16 cellular contexts compared by ENCODE assay signal in the genomic region with DNA sequence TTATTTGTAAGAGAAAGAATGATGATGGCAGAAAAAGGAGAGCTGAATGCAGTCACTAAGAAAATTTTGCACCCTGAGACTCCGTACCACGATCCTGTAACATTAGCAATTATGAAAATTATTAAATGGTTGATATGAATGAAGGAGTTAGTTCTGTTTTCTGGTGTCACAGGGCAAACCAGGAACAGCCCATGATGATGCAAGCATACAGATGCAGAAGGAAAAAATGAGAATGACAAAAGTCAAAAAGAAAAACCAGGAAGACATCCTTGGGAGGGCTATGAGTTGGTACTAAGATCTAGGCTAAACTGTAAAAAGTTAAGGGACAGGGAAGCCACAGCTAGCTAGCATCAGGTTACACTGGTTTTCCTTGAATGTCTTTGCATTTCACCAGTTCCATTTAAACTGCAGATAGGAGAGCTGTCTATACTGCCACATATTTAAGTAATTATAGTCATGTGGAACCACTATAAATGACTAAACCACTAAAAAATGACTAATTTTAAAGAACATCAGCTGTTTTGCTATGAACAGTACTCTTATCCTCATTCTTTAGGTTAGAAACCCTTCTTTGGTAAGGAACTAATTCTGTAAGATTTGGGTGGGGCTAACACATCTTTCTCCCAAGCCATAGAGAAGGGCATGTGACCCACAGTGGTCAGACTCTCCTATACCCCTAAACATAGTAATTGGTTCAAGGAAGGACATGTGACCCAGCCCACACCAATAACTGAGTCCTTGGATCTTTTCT. TPM values are rescaled to one million over a fixed set of nuclear protein-coding genes. Genes with fewer than 3 reads are reported as not detected.
DNase-seq lines count a peak whose midpoint lies in the region; ATAC-seq, FAIRE-seq and TF ChIP-seq lines count a peak whose summit lies in the region.
"Had no signal": no experiment of that assay in that cellular context is flagged by ENCODE, and none has a peak within 500 bp of the region (broad histone marks: within the 10 kb centered on the region; RNA-seq: fewer than 3 reads in every experiment).

No MANE protein-coding gene starts in this region.

- intact Hi-C loops in A673 (cut with micrococcal nuclease; ENCODE audit: unreplicated experiment), result no loop called here
- intact Hi-C loops in sigmoid colon (cut with DNase I), result no loop called here
- intact Hi-C loops in HepG2 (cut with micrococcal nuclease; ENCODE audit: unreplicated experiment), result no loop called here

- H2AFZ ChIP-seq in HepG2 (ENCODE audit: low read length), result no peak overlapping the region

- no peak overlapping the region for H3K4me3 ChIP-seq in A673 (ENCODE audit: low read depth, low read length, poor library complexity, severe bottlenecking)
- peak overlapping the region; percentile 43 for H3K4me3 ChIP-seq in SK-N-MC
- H3K4me3 ChIP-seq in fibroblast of mammary gland (ENCODE audit: control insufficient read depth, low read depth, low read length), result no peak overlapping the region
- no peak overlapping the region for H3K4me3 ChIP-seq in sigmoid colon
- H3K4me3 ChIP-seq in HepG2 (replicated peaks in 1 of 3; ENCODE audit: insufficient read depth in 1 of 3, low read depth in 2 of 3, low read length in 3 of 3), result no peak overlapping the region
- H3K4me3 ChIP-seq: BLaER1, upper lobe of left lung had no signal

- TF ChIP-seq POLR2A in sigmoid colon (IDR thresholded peaks at IDR 0.05), result no peak
- no peak for TF ChIP-seq POLR2A in HepG2 (IDR thresholded peaks at IDR 0.05; ENCODE audit: insufficient read depth in 1 of 2, low read depth in 2 of 2, low read length in 2 of 2)

- H3K36me3 ChIP-seq in A673 (ENCODE audit: insufficient read depth, low read length, poor library complexity, severe bottlenecking) (no peaks in the 10 kb centered on the region), SK-N-MC (ENCODE audit: insufficient read depth, low read length) (0 out of 2 replicates have a peak, but pooled peaks cover 3% of the 10 kb centered on the region), sigmoid colon (no peaks in the 10 kb centered on the region), HepG2 (replicated peaks in 1 of 2; ENCODE audit: control insufficient read depth in 1 of 2, insufficient read depth in 2 of 2, low read length in 2 of 2) (peaks cover 0 to 5% of the 10 kb centered on the region in 2 experiments; a peak in 2 of 5 replicates)
- H3K36me3 ChIP-seq: upper lobe of left lung had no signal

- no peaks in the 10 kb centered on the region for H4K20me1 ChIP-seq in HepG2 (ENCODE audit: insufficient read depth, low read length)

- TF ChIP-seq EP300 in sigmoid colon (IDR thresholded peaks at IDR 0.05) (no peak), HepG2 (IDR thresholded peaks at IDR 0.05; ENCODE audit: low read depth in 2 of 2, low read length in 2 of 2) (no peak), HepG2 (CRISPR knock-in tag; IDR thresholded peaks at IDR 0.05; ENCODE audit: borderline replicate concordance) (no peak)

- H3K4me2 ChIP-seq in HepG2 (ENCODE audit: low read depth, low read length), result no peak overlapping the region
- H3K4me2 ChIP-seq: BLaER1 had no signal

- H3K9me3 ChIP-seq in A673 (ENCODE audit: low read depth, low read length, poor library complexity, severe bottlenecking) (no peaks in the 10 kb centered on the region), SK-N-MC (ENCODE audit: low read depth, low read length) (no peaks in the 10 kb centered on the region; the same call in 1 of the 2 replicates), sigmoid colon (no peaks in the 10 kb centered on the region), HepG2 (ENCODE audit: low read length) (no peaks in the 10 kb centered on the region)
- H3K9me3 ChIP-seq: upper lobe of left lung had no signal

- TF ChIP-seq CTCF in A673 (conservative IDR thresholded peaks at IDR 0.05; ENCODE audit: low read depth, low read length), result no peak
- no peak for TF ChIP-seq CTCF in fibroblast of mammary gland (conservative IDR thresholded peaks at IDR 0.05; ENCODE audit: control insufficient read depth, insufficient read depth, low read depth, low read length)
- no peak for TF ChIP-seq CTCF in sigmoid colon (IDR thresholded peaks at IDR 0.05)
- no peak for TF ChIP-seq CTCF in HepG2 (CRISPR knock-in tag; IDR thresholded peaks at IDR 0.05)

- FAIRE-seq in HepG2 (lab: Jason Lieb, UNC), result no peak

- H3K9ac ChIP-seq in SK-N-MC (ENCODE audit: insufficient read length) (peak overlapping the region; percentile 13), HepG2 (ENCODE audit: insufficient read depth, low read depth, low read length) (no peak overlapping the region)
- H3K9ac ChIP-seq: BLaER1 had no signal

- POLR2A ChIA-PET in A673 (lab: Charles Lee; ENCODE audit: low non-redundant PET) (no interaction called here), HepG2 (lab: Yijun Ruan, JAX) (no interaction called here)

- H3K27ac ChIP-seq in A673 (ENCODE audit: low read depth, low read length, poor library complexity, severe bottlenecking), result no peak overlapping the region
- H3K27ac ChIP-seq in SK-N-MC, result peak overlapping the region; percentile 85
- no peak overlapping the region for H3K27ac ChIP-seq in sigmoid colon
- H3K27ac ChIP-seq in HepG2 (ENCODE audit: extremely low read length, insufficient read depth, low read length), result no peak overlapping the region
- H3K27ac ChIP-seq: BLaER1, HL-60, upper lobe of left lung had no signal

- peak; percentile 20 for DNase-seq in A673 (ENCODE audit: low spot score)
- DNase-seq in GM03348 (ENCODE audit: low spot score), result peak; percentile 45
- DNase-seq in SK-N-MC (ENCODE audit: low read depth, low spot score), result no peak
- peak; percentile 93 for DNase-seq in fibroblast of mammary gland (ENCODE audit: low read depth)
- DNase-seq in NCI-H69 (lab: John Stamatoyannopoulos, UW), result no peak
- DNase-seq in sigmoid colon, result no peak
- DNase-seq in HepG2 (ENCODE audit: low spot score), result no peak
- DNase-seq: activated CD4-positive, alpha-beta T cell treated with anti-CD3 and anti-CD28 coated beads for 4 hours; activated T-cell treated with anti-CD3 and anti-CD28 coated beads, Interleukin-2, amount 50 U/mL, for 48 hours; aorta; left cardiac atrium; NK-92 treated with Interleukin-12 subunit alpha and Interleukin-12 subunit beta, amount 100 ng/mL, for 24 hours; upper lobe of left lung had no signal

- in situ Hi-C loops in HepG2 (cut with HindIII; ENCODE audit: extremely low pct_ligation_motif_present, low pct_unique_long_range_greater_than_20kb), result no loop called here

- ATAC-seq in GM18870 (IDR thresholded peaks at IDR 0.05; ENCODE audit: unreplicated experiment), result no peak
- ATAC-seq in HepG2, result no peak
- ATAC-seq: left cardiac atrium had no signal

- H3K27me3 ChIP-seq in A673 (replicated peaks; ENCODE audit: insufficient read depth, low read depth, low read length, poor library complexity) (no peaks in the 10 kb centered on the region), sigmoid colon (no peaks in the 10 kb centered on the region), HepG2 (ENCODE audit: control insufficient read depth in 1 of 2, insufficient read depth in 2 of 2, low read length in 2 of 2) (no peaks in the 10 kb centered on the region)
- H3K27me3 ChIP-seq: BLaER1, upper lobe of left lung had no signal

- CTCF ChIA-PET in A673 (lab: Charles Lee), result no interaction called here
- CTCF ChIA-PET in HepG2 (lab: Yijun Ruan, JAX; ENCODE audit: low intra/inter-chr PET ratio, low total read pairs), result no interaction called here

- H3K4me1 ChIP-seq in A673 (ENCODE audit: insufficient read depth, low read length, poor library complexity, severe bottlenecking) (peaks cover 10% of the 10 kb centered on the region), sigmoid colon (peaks cover 0 to 29% (median 4%) of the 10 kb centered on the region in 4 donors), HepG2 (ENCODE audit: insufficient read depth, low read length) (peaks cover 59% of the 10 kb centered on the region)
- H3K4me1 ChIP-seq: BLaER1, upper lobe of left lung had no signal

- no TSS peak for BruUV-seq in A673 (replicated peaks; lab: Mats Ljungman, UMichigan)
- no TSS peak for BruUV-seq in HepG2 (replicated peaks; lab: Mats Ljungman, UMichigan)

- no peak for TF ChIP-seq RAD21 in HepG2 (CRISPR knock-in tag; IDR thresholded peaks at IDR 0.05)

- H3K79me2 ChIP-seq in HepG2 (ENCODE audit: insufficient read depth, low read length), result peaks cover 82% of the 10 kb centered on the region

- 86 to 89% methylated on average over 2 of the region's 2 CpGs for WGBS in sigmoid colon, 2 donors
- 93% methylated on average over 2 of the region's 2 CpGs for WGBS in HepG2 (ENCODE audit: low lambda C conversion rate)

RNA-seq across cellular contexts. Expression of a gene that starts 11.4 kb away (rescaled TPM):
- 60.8 and 66.5 TPM in 2 replicates for total RNA-seq in A673 (2021)
- total RNA-seq in sigmoid colon, result 10 to 100 TPM; 32.4 to 54.8 (median 42.9) TPM
- 10 to 100 TPM in 1 of 3 donors, 1 to 10 TPM in 2; 6.5 to 11.4 (median 9.8) TPM for polyA plus RNA-seq in sigmoid colon
- total RNA-seq in HepG2 (2016; rRNA removed; fragmentation: Illumina TruSeq; extraction: Trizol), result 45.7 and 86.5 TPM in 2 replicates
- 46.8 and 74.6 TPM in 2 replicates for total RNA-seq in HepG2 (2016; cell fraction: cytosol; rRNA removed; fragmentation: Illumina TruSeq; extraction: Trizol; ENCODE audit: low read depth)
- 45.2 and 92.2 TPM in 2 replicates for total RNA-seq in HepG2 (2016; cell fraction: insoluble cytoplasmic fraction; rRNA removed; fragmentation: Illumina TruSeq; extraction: Trizol)
- total RNA-seq in HepG2 (2016; cell fraction: membrane; rRNA removed; fragmentation: Illumina TruSeq; extraction: Trizol), result 21.4 and 37.0 TPM in 2 replicates
- 59.1 and 70.9 TPM in 2 replicates for total RNA-seq in HepG2 (2016; cell fraction: nucleus; rRNA removed; fragmentation: Illumina TruSeq; extraction: Trizol)
- polyA plus RNA-seq in HepG2 (2011; rRNA removed), result 63.7 and 67.2 TPM in 2 replicates
- 19.3 and 26.1 TPM in 2 replicates for polyA plus RNA-seq in HepG2 (2011; cell fraction: cytosol; rRNA removed)
- 30.9 and 36.5 TPM in 2 replicates for polyA plus RNA-seq in HepG2 (2011; cell fraction: nucleus; rRNA removed)
- polyA plus RNA-seq in HepG2 (2012), result 54.6 and 80.6 TPM in 2 replicates
- 54.4 and 111 TPM in 2 replicates for polyA plus RNA-seq in HepG2 (2016; cell fraction: cytosol; fragmentation: Illumina TruSeq; extraction: Trizol; ENCODE audit: low read depth)
- polyA plus RNA-seq in HepG2 (2016; cell fraction: insoluble cytoplasmic fraction; fragmentation: Illumina TruSeq; extraction: Trizol; ENCODE audit: low read depth), result 56.4 and 65.2 TPM in 2 replicates
- 31.9 and 34.2 TPM in 2 replicates for polyA plus RNA-seq in HepG2 (2016; cell fraction: membrane; fragmentation: Illumina TruSeq; extraction: Trizol; ENCODE audit: low read depth)
- 38.7 and 80.4 TPM in 2 replicates for polyA plus RNA-seq in HepG2 (2016; cell fraction: nucleus; fragmentation: Illumina TruSeq; extraction: Trizol; ENCODE audit: insufficient read depth, low read depth)
- polyA minus RNA-seq in HepG2 (2011; rRNA and poly(A)+ RNA removed; ENCODE audit: low replicate concordance), result 19.1 and 113 TPM in 2 replicates
- 121 and 128 TPM in 2 replicates for polyA minus RNA-seq in HepG2 (2011; cell fraction: cytosol; rRNA and poly(A)+ RNA removed)
- polyA minus RNA-seq in HepG2 (2011; cell fraction: nucleus; rRNA and poly(A)+ RNA removed), result 289 and 321 TPM in 2 replicates

Comparison
In these comparisons a context has a peak if more than half of its experiments do, and no peak if none do; other contexts are left out.
1. DNase-seq: peak in A673 (single experiment), GM03348 (single experiment) and fibroblast of mammary gland (single experiment); none in SK-N-MC (single experiment), NCI-H69 (single experiment), sigmoid colon (single experiment) and HepG2 (single experiment).